ENCODE assay signal across 13 cellular contexts in genomic region chr2:187390891-187391290, GRCh38. TPM values are rescaled to one million over a fixed set of nuclear protein-coding genes. Genes with fewer than 3 reads are reported as not detected.
DNase-seq lines count a peak whose midpoint lies in the region; ATAC-seq lines count a peak whose summit lies in the region.
"Had no signal": no experiment of that assay in that cellular context is flagged by ENCODE, and none has a peak within 500 bp of the region (broad histone marks: within the 10 kb centered on the region; RNA-seq: fewer than 3 reads in every experiment).

No MANE protein-coding gene starts in this region.

- DNase-seq in 8988T (peak; percentile 4), GM23248 (peak; percentile 89), RPMI8226 (peak; percentile 29), fibroblast of gingiva (ENCODE audit: low read depth) (peak; percentile 52), sciatic nerve (ENCODE audit: low spot score) (no peak)
- DNase-seq in activated T-cell treated with anti-CD3 and anti-CD28 coated beads, Interleukin-2, amount 50 U/mL, for 24 hours = no peak
- DNase-seq: NCI-H510A; occipital lobe; stimulated activated CD4-positive, alpha-beta T cell treated with anti-CD3 and anti-CD28 coated beads, Interleukin-4, amount 100 ng/mL, for 24 hours had no signal

- no peaks in the 10 kb centered on the region for H4K20me1 ChIP-seq in GM23248 (ENCODE audit: insufficient read depth)
- H4K20me1 ChIP-seq: BLaER1 had no signal

- peak overlapping the region; percentile 33 for H3K4me2 ChIP-seq in GM23248 (ENCODE audit: unreplicated experiment)
- H3K4me2 ChIP-seq: BLaER1 had no signal

- no peak overlapping the region for H3K4me3 ChIP-seq in GM23248
- H3K4me3 ChIP-seq: BLaER1 had no signal

- H3F3A ChIP-seq in GM23248 (ENCODE audit: insufficient read depth) = 0 out of 2 replicates have a peak, but pooled peaks cover 10% of the 10 kb centered on the region

- H3K27ac ChIP-seq in GM23248 = peak overlapping the region; percentile 8; the same call in 1 of the 2 replicates
- H3K27ac ChIP-seq: BLaER1 had no signal

- H3K36me3 ChIP-seq in GM23248 (ENCODE audit: low read depth) = no peaks in the 10 kb centered on the region
- H3K36me3 ChIP-seq: BLaER1 had no signal

- no peaks in the 10 kb centered on the region for H3K4me1 Mint-ChIP-seq in activated T-cell treated with anti-CD3 and anti-CD28 coated beads, Interleukin-2, amount 50 U/mL, for 24 hours (ENCODE audit: low read depth)

- H3K36me3 Mint-ChIP-seq in activated T-cell treated with anti-CD3 and anti-CD28 coated beads, Interleukin-2, amount 50 U/mL, for 24 hours (ENCODE audit: low read depth) = no peaks in the 10 kb centered on the region

- no peak overlapping the region for H3K9ac ChIP-seq in GM23248
- H3K9ac ChIP-seq: BLaER1 had no signal

- no peaks in the 10 kb centered on the region for H3K79me2 ChIP-seq in GM23248 (ENCODE audit: insufficient read depth)

- no peaks in the 10 kb centered on the region for H3K27me3 Mint-ChIP-seq in activated T-cell treated with anti-CD3 and anti-CD28 coated beads, Interleukin-2, amount 50 U/mL, for 24 hours

- no peaks in the 10 kb centered on the region for H3K27me3 ChIP-seq in GM23248 (replicated peaks; ENCODE audit: insufficient read depth)
- H3K27me3 ChIP-seq: BLaER1 had no signal

- no peak overlapping the region for H3K27ac Mint-ChIP-seq in activated T-cell treated with anti-CD3 and anti-CD28 coated beads, Interleukin-2, amount 50 U/mL, for 24 hours

- peaks cover 8% of the 10 kb centered on the region for H3K4me1 ChIP-seq in GM23248 (ENCODE audit: insufficient read depth)
- H3K4me1 ChIP-seq: BLaER1 had no signal

- no peaks in the 10 kb centered on the region for H3K9me3 ChIP-seq in GM23248 (ENCODE audit: low read depth)
- H3K9me3 ChIP-seq: BLaER1 had no signal

- no peaks in the 10 kb centered on the region for H3K9me2 ChIP-seq in GM23248 (ENCODE audit: insufficient read depth)

- 0 out of 2 replicates have a peak overlapping the region, but pooled peaks have one; percentile 2 for H2AFZ ChIP-seq in GM23248

- ATAC-seq in GM18517 (IDR thresholded peaks at IDR 0.05; ENCODE audit: unreplicated experiment) (no peak), sciatic nerve (no peak), GM21526 (IDR thresholded peaks at IDR 0.05; ENCODE audit: low FRiP score, unreplicated experiment) (no peak)
- ATAC-seq: left lobe of liver had no signal

- H3K9me3 Mint-ChIP-seq in activated T-cell treated with anti-CD3 and anti-CD28 coated beads, Interleukin-2, amount 50 U/mL, for 24 hours = no peaks in the 10 kb centered on the region

- in situ Hi-C loops in GM23248 (cut with MboI) = no loop called here

- H3K4me3 Mint-ChIP-seq in activated T-cell treated with anti-CD3 and anti-CD28 coated beads, Interleukin-2, amount 50 U/mL, for 24 hours = no peak overlapping the region

- WGBS in GM23248 (ENCODE audit: low coverage in 1 of 2, low lambda C conversion rate in 2 of 2, missing lambda C conversion rate in 2 of 2), 2 experiments = 0% methylated on average over 1 of the region's 1 CpG

- intact Hi-C loops in sciatic nerve (cut with DNase I) = no loop called here

RNA-seq across cellular contexts. Expression of gene CALCRL, which starts 57.2 kb away (rescaled TPM):
- total RNA-seq in GM23248 (2014; rRNA removed; shearing (Covaris generic)) = 2.7 and 3.2 TPM in 2 replicates
- polyA plus RNA-seq in GM23248 (2016; fragmentation: Nextera tagmentation; extraction: Ambion mirVana) = 0.76 and 2.4 TPM in 2 replicates
- 29.3 TPM for total RNA-seq in sciatic nerve

Comparison
In these comparisons a context has a peak if more than half of its experiments do, and no peak if none do; other contexts are left out.
1. DNase-seq: peak in 8988T (single experiment), GM23248 (single experiment), RPMI8226 (single experiment) and fibroblast of gingiva (single experiment); none in sciatic nerve (single experiment) and activated T-cell treated with anti-CD3 and anti-CD28 coated beads, Interleukin-2, amount 50 U/mL, for 24 hours (single experiment).